In genomic region chr2:215603440-215603839, GRCh38 we compare ENCODE assay signal across 22 cellular contexts.
DNase-seq lines count a peak whose midpoint lies in the region; ATAC-seq, FAIRE-seq and TF ChIP-seq lines count a peak whose summit lies in the region.
"Had no signal": no experiment of that assay in that cellular context is flagged by ENCODE, and none has a peak within 500 bp of the region (broad histone marks: within the 10 kb centered on the region; RNA-seq: fewer than 3 reads in every experiment).

No MANE protein-coding gene starts in this region.

- DNase-seq in IMR-90 (no peak), K562 (ENCODE audit: extremely low read depth in 1 of 4, low spot score in 3 of 4) (no peak), osteoblast (ENCODE audit: insufficient read length, low spot score, missing footprints) (no peak), NCI-H2227 (lab: John Stamatoyannopoulos, UW; ENCODE audit: unreplicated experiment) (no peak)
- no peak for DNase-seq in activated CD4-positive, alpha-beta T cell treated with anti-CD3 and anti-CD28 coated beads, Interleukin-2, amount 10 ng/mL, durations not matched to agents 7 days and 5 days
- DNase-seq: ACHN; BE2C; C1 segment of cervical spinal cord; CD4-positive, CD25-positive, alpha-beta regulatory T cell; CD8-positive, alpha-beta memory T cell; COR-L47; DMS 273 treated with DMSO at 0.1 percent for 48 hours; DMS53; DND-41; EL; GOT3; H7 had no signal

- no peak overlapping the region for H2AK9ac ChIP-seq in IMR-90 (replicated peaks; ENCODE audit: low read depth, low read length, poor library complexity)

- 0 out of 3 replicates have a peak overlapping the region, but pooled peaks have one; percentile 15 for H2BK15ac ChIP-seq in IMR-90 (ENCODE audit: low read depth, low read length)

- peak overlapping the region; percentile 85 for H3K18ac ChIP-seq in IMR-90 (ENCODE audit: low read depth, low read length)

- peak overlapping the region in 1 of 2 experiments; percentile 49; a peak in 1 of 4 replicates for H4K8ac ChIP-seq in IMR-90 (ENCODE audit: low read depth in 2 of 2, low read length in 2 of 2)

- FAIRE-seq in K562 (lab: Jason Lieb, UNC) = no peak
- FAIRE-seq: A204.1, GM12891, HTR-8/SVneo had no signal

- no peak overlapping the region for H3K4me3 Mint-ChIP-seq in activated CD4-positive, alpha-beta T cell treated with anti-CD3 and anti-CD28 coated beads, Interleukin-2, amount 10 ng/mL, durations not matched to agents 7 days and 5 days
- H3K4me3 Mint-ChIP-seq: CD4-positive, CD25-positive, alpha-beta regulatory T cell; CD8-positive, alpha-beta memory T cell; IgD-negative memory B cell had no signal

- no peak overlapping the region for H3K23ac ChIP-seq in IMR-90 (ENCODE audit: low read depth, low read length)

- H3K27ac ChIP-seq in IMR-90 (ENCODE audit: insufficient read depth, low read length) (no peak overlapping the region), K562 (ENCODE audit: extremely low read depth, low read depth, low read length) (no peak overlapping the region), osteoblast (ENCODE audit: low read depth, low read length) (peak overlapping the region; percentile 64)

- H2BK5ac ChIP-seq in IMR-90 (ENCODE audit: low read depth, low read length, poor library complexity, severe bottlenecking) = no peak overlapping the region

- H3K79me2 ChIP-seq in K562 (ENCODE audit: control insufficient read depth, insufficient read depth, low read length) (no peaks in the 10 kb centered on the region), osteoblast (ENCODE audit: insufficient read depth, low read length) (no peaks in the 10 kb centered on the region)

- H4K5ac ChIP-seq in IMR-90 (ENCODE audit: low read depth, low read length) = no peak overlapping the region; the same call in 1 of the 2 replicates

- H4K91ac ChIP-seq in IMR-90 (ENCODE audit: insufficient read depth, low read depth, low read length) = peak overlapping the region; percentile 8; the same call in 1 of the 2 replicates

- CTCF ChIA-PET in IMR-90 (lab: Yijun Ruan, JAX) = interaction anchor here (0.6 kb wide), 1 partner anchor 294 kb away, joined by 3 read pairs; no protein-coding TSS in a partner anchor
- CTCF ChIA-PET in K562 (lab: Yijun Ruan, JAX; ENCODE audit: low intra/inter-chr PET ratio) = no interaction called here
- CTCF ChIA-PET in activated CD4-positive, alpha-beta T cell treated with anti-CD3 and anti-CD28 coated beads, Interleukin-2, amount 10 ng/mL, durations not matched to agents 7 days and 5 days (lab: Charles Lee) = interaction anchor here (1.1 kb wide), 1 partner anchor 9 kb away, joined by 3 read pairs; no protein-coding TSS in a partner anchor

- no peak for ATAC-seq in IMR-90 (ENCODE audit: low read depth)
- peak; percentile 50; the same call in 2 of the 3 replicates for ATAC-seq in K562
- ATAC-seq in GM18511 (IDR thresholded peaks at IDR 0.05; ENCODE audit: unreplicated experiment) = no peak

- no TSS peak for BruUV-seq in IMR-90 (replicated peaks; lab: Mats Ljungman, UMichigan)
- no TSS peak for BruUV-seq in K562 (replicated peaks; lab: Mats Ljungman, UMichigan)

- dilution Hi-C loops in IMR-90 (cut with HindIII; ENCODE audit: low sequenced_read_pairs, unreplicated experiment) = no loop called here

- POLR2A ChIA-PET in IMR-90 (lab: Charles Lee; ENCODE audit: unreplicated experiment) (no interaction called here), K562 (lab: Yijun Ruan, JAX) (no interaction called here)
- POLR2A ChIA-PET in activated CD4-positive, alpha-beta T cell treated with anti-CD3 and anti-CD28 coated beads, Interleukin-2, amount 10 ng/mL, durations not matched to agents 7 days and 5 days (lab: Charles Lee) = no interaction called here

- no peak overlapping the region for H3K9ac ChIP-seq in IMR-90 (ENCODE audit: low read depth, low read length)
- no peak overlapping the region for H3K9ac ChIP-seq in K562 (ENCODE audit: insufficient read depth in 1 of 2, low read depth in 2 of 2, low read length in 2 of 2)

- no peak overlapping the region for H3K14ac ChIP-seq in IMR-90 (replicated peaks; ENCODE audit: low read depth, low read length)

- H3K4me3 ChIP-seq in IMR-90 (ENCODE audit: insufficient read depth, low read depth, low read length) = no peak overlapping the region
- H3K4me3 ChIP-seq in K562 = no peak overlapping the region
- H3K4me3 ChIP-seq in osteoblast (ENCODE audit: insufficient read depth, low read length) = no peak overlapping the region

- H3K27ac Mint-ChIP-seq in activated CD4-positive, alpha-beta T cell treated with anti-CD3 and anti-CD28 coated beads, Interleukin-2, amount 10 ng/mL, durations not matched to agents 7 days and 5 days = no peak overlapping the region
- H3K27ac Mint-ChIP-seq: CD4-positive, CD25-positive, alpha-beta regulatory T cell; CD8-positive, alpha-beta memory T cell; IgD-negative memory B cell had no signal

- H3K27me3 Mint-ChIP-seq in activated CD4-positive, alpha-beta T cell treated with anti-CD3 and anti-CD28 coated beads, Interleukin-2, amount 10 ng/mL, durations not matched to agents 7 days and 5 days = peaks cover 2% of the 10 kb centered on the region
- H3K27me3 Mint-ChIP-seq: CD4-positive, CD25-positive, alpha-beta regulatory T cell had no signal

- 100% methylated on average over 4 of the region's 7 CpGs; no CpG with 5 or more reads in 1 of the 2 experiments for WGBS in IMR-90 (ENCODE audit: extremely low coverage in 2 of 2, insufficient read length in 1 of 2), 2 experiments
- WGBS in K562 (ENCODE audit: insufficient coverage, low coverage, missing lambda C conversion rate) = 43% methylated on average over 7 of the region's 7 CpGs

- no peak overlapping the region for H2AFZ ChIP-seq in IMR-90 (replicated peaks; ENCODE audit: low read length, poor library complexity)
- H2AFZ ChIP-seq in K562 (ENCODE audit: low read depth, low read length) = peak overlapping the region; percentile 26; the same call in 1 of the 2 replicates
- no peak overlapping the region for H2AFZ ChIP-seq in osteoblast (ENCODE audit: low read length)

- in situ Hi-C loops in IMR-90 (cut with MboI; ENCODE audit: low sequenced_read_pairs) = no loop called here
- in situ Hi-C loops in K562 (cut with MboI) = no loop called here

- H3K27me3 ChIP-seq in IMR-90 (ENCODE audit: control insufficient read depth, insufficient read depth, low read length) (no peaks in the 10 kb centered on the region), K562 (ENCODE audit: control insufficient read depth in 2 of 2, insufficient read depth in 2 of 2, low read length in 2 of 2) (no peaks in the 10 kb centered on the region), osteoblast (ENCODE audit: insufficient read depth, low read length) (no peaks in the 10 kb centered on the region)
- H3K27me3 ChIP-seq: BE2C had no signal

- no peaks in the 10 kb centered on the region for H3K79me1 ChIP-seq in IMR-90 (ENCODE audit: low read depth in 1 of 2, low read length in 2 of 2)

- intact Hi-C loops in IMR-90 (cut with micrococcal nuclease) = no loop called here
- intact Hi-C loops in K562 (cut with micrococcal nuclease) = no loop called here

- peak overlapping the region; percentile 47; the same call in 1 of the 2 replicates for H3K4ac ChIP-seq in IMR-90 (ENCODE audit: low read depth, low read length)

- TF ChIP-seq POLR2A in IMR-90 (IDR thresholded peaks at IDR 0.05; ENCODE audit: low read depth, low read length) (no peak), K562 (conservative IDR thresholded peaks at IDR 0.05) (no peak)

- no peaks in the 10 kb centered on the region for H3K9me3 ChIP-seq in IMR-90 (ENCODE audit: control insufficient read depth, insufficient read depth, low read length)
- no peaks in the 10 kb centered on the region for H3K9me3 ChIP-seq in K562 (replicated peaks; ENCODE audit: control insufficient read depth, insufficient read depth, low read depth, low read length)
- no peaks in the 10 kb centered on the region for H3K9me3 ChIP-seq in osteoblast (ENCODE audit: low read depth, low read length)
- H3K9me3 ChIP-seq: BE2C had no signal

- no peak for TF ChIP-seq EP300 in K562 (IDR thresholded peaks at IDR 0.05; ENCODE audit: low read length)

- H3K9me1 ChIP-seq in IMR-90 (ENCODE audit: insufficient read depth, low read length) = no peaks in the 10 kb centered on the region
- no peaks in the 10 kb centered on the region for H3K9me1 ChIP-seq in K562 (ENCODE audit: control insufficient read depth, insufficient read depth, low read length)

- peak overlapping the region; percentile 41; the same call in 1 of the 2 replicates for H2AK5ac ChIP-seq in IMR-90 (ENCODE audit: low read depth, low read length)

- H4K20me1 ChIP-seq in IMR-90 (ENCODE audit: insufficient read depth, low read length) (no peaks in the 10 kb centered on the region), K562 (replicated peaks; ENCODE audit: control insufficient read depth, insufficient read depth, low read length) (no peaks in the 10 kb centered on the region), osteoblast (ENCODE audit: insufficient read depth, low read length) (no peaks in the 10 kb centered on the region)

- peak overlapping the region; percentile 15; the same call in 1 of the 2 replicates for H2BK20ac ChIP-seq in IMR-90 (ENCODE audit: low read depth, low read length)

- no peaks in the 10 kb centered on the region for H3K36me3 Mint-ChIP-seq in activated CD4-positive, alpha-beta T cell treated with anti-CD3 and anti-CD28 coated beads, Interleukin-2, amount 10 ng/mL, durations not matched to agents 7 days and 5 days (ENCODE audit: low read depth)
- H3K36me3 Mint-ChIP-seq: CD4-positive, CD25-positive, alpha-beta regulatory T cell; CD8-positive, alpha-beta memory T cell; IgD-negative memory B cell had no signal

- no peaks in the 10 kb centered on the region for H3K9me3 Mint-ChIP-seq in activated CD4-positive, alpha-beta T cell treated with anti-CD3 and anti-CD28 coated beads, Interleukin-2, amount 10 ng/mL, durations not matched to agents 7 days and 5 days
- H3K9me3 Mint-ChIP-seq: IgD-negative memory B cell had no signal

- no peaks in the 10 kb centered on the region for H3K36me3 ChIP-seq in IMR-90 (ENCODE audit: control insufficient read depth, insufficient read depth, low read length)
- no peaks in the 10 kb centered on the region for H3K36me3 ChIP-seq in K562 (ENCODE audit: control insufficient read depth, insufficient read depth, low read length)
- no peaks in the 10 kb centered on the region for H3K36me3 ChIP-seq in osteoblast (ENCODE audit: insufficient read depth, low read length)
- H3K36me3 ChIP-seq: BE2C had no signal

- H3K4me2 ChIP-seq in IMR-90 (ENCODE audit: low read depth, low read length) = no peak overlapping the region
- no peak overlapping the region for H3K4me2 ChIP-seq in K562 (ENCODE audit: insufficient read depth, low read length)
- no peak overlapping the region for H3K4me2 ChIP-seq in osteoblast (ENCODE audit: insufficient read depth, low read length)

- TF ChIP-seq CTCF in IMR-90 (conservative IDR thresholded peaks at IDR 0.05; ENCODE audit: low read depth, low read length) (no peak), K562 (IDR thresholded peaks at IDR 0.05 in 2 of 3, conservative IDR thresholded peaks at IDR 0.05 in 1 of 3; ENCODE audit: insufficient read depth in 2 of 3, low read depth in 1 of 3, low read length in 3 of 3) (no peak), osteoblast (IDR thresholded peaks at IDR 0.05; ENCODE audit: extremely low read depth, low read depth, low read length) (no peak)

- peak overlapping the region; percentile 3; the same call in 1 of the 2 replicates for H2BK120ac ChIP-seq in IMR-90 (ENCODE audit: low read depth, low read length)

- TF ChIP-seq RAD21 in IMR-90 (IDR thresholded peaks at IDR 0.05; ENCODE audit: low read length) = no peak
- TF ChIP-seq RAD21 in K562 (CRISPR knock-in tag; conservative IDR thresholded peaks at IDR 0.05 in 1 of 2, IDR thresholded peaks at IDR 0.05 in 1 of 2) = no peak

- no peaks in the 10 kb centered on the region for H3K4me1 Mint-ChIP-seq in activated CD4-positive, alpha-beta T cell treated with anti-CD3 and anti-CD28 coated beads, Interleukin-2, amount 10 ng/mL, durations not matched to agents 7 days and 5 days
- H3K4me1 Mint-ChIP-seq: CD4-positive, CD25-positive, alpha-beta regulatory T cell; CD8-positive, alpha-beta memory T cell; IgD-negative memory B cell had no signal

- H3K56ac ChIP-seq in IMR-90 (ENCODE audit: extremely low read depth, insufficient read depth, low read length) = no peak overlapping the region

- H3K4me1 ChIP-seq in IMR-90 (ENCODE audit: control insufficient read depth, insufficient read depth, low read length) (peaks cover 5% of the 10 kb centered on the region), K562 (replicated peaks in 1 of 2; ENCODE audit: control insufficient read depth in 2 of 2, insufficient read depth in 2 of 2, low read length in 2 of 2) (peaks cover 0 to 10% of the 10 kb centered on the region in 2 experiments; a peak in 3 of 5 replicates), osteoblast (ENCODE audit: insufficient read depth, low read length) (peaks cover 41% of the 10 kb centered on the region)
- H3K4me1 ChIP-seq: BE2C had no signal
